ENCODE assay signal across 12 cellular contexts in the genomic region with DNA sequence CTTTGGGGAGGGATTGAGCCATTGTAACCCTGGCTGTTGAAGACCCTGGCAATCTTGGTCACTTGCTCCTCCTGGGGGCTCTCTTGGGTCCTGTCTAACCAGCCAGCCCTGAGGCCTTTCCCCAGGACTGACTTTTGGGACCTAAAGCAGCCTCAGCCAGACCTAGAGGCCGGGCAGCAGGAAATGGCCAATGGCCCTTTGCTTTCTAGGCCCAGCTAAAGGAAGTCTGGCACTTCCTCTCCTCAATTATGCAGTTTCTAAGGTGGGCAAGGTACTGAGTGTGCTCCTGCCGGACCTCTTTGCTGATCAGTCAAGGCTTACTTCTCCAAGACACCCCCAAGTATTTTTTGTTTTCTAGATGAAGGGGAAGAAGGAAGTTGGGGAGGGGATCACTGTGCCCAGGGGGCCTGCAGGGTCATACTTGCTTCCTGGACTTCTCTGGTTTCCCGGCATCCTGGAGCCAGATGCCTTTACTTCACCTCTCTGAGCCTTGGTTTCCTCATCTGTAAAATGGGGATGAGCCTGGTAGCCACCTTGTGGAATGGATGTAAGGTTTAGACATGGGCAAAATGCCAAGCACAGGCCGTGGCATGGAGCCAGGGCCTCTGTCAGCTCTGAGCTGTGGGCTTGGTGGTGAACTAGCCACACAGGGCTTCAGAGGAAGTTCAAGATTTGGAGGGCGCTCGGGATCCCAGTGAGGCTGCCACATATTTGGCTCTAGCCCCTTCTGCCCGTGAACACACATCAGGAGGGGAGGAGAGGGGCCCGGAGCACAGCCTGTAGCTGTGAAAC. TPM values are rescaled to one million over a fixed set of nuclear protein-coding genes. Genes with fewer than 3 reads are reported as not detected.
DNase-seq lines count a peak whose midpoint lies in the region; ATAC-seq and TF ChIP-seq lines count a peak whose summit lies in the region.
"Had no signal": no experiment of that assay in that cellular context is flagged by ENCODE, and none has a peak within 500 bp of the region (broad histone marks: within the 10 kb centered on the region; RNA-seq: fewer than 3 reads in every experiment).

No MANE protein-coding gene starts in this region.

- no peak overlapping the region for H3K4me3 ChIP-seq in left ventricle myocardium inferior
- no peak overlapping the region for H3K4me3 ChIP-seq in testis
- H3K4me3 ChIP-seq: lung had no signal

- no peak for TF ChIP-seq CTCF in activated CD8-positive, alpha-beta T cell treated with anti-CD3 and anti-CD28 coated beads for 36 hours (IDR thresholded peaks at IDR 0.05)
- no peak for TF ChIP-seq CTCF in left ventricle myocardium inferior (IDR thresholded peaks at IDR 0.05; ENCODE audit: borderline replicate concordance)
- no peak for TF ChIP-seq CTCF in testis (IDR thresholded peaks at IDR 0.05)

- CTCF ChIA-PET in activated CD8-positive, alpha-beta T cell treated with anti-CD3 and anti-CD28 coated beads for 36 hours (lab: Charles Lee): interaction anchor here (1.3 kb wide), 2 partner anchors 36 to 80 kb away, joined by 3 read pairs; no protein-coding TSS in a partner anchor
- CTCF ChIA-PET in activated CD8-positive, alpha-beta T cell treated with anti-CD3 and anti-CD28 coated beads, Interleukin-2, amount 10 ng/mL, durations not matched to agents 7 days and 5 days (lab: Charles Lee): interaction anchor here (0.7 to 1.6 kb wide), 4 partner anchors 36 to 268 kb away, joined by 3 read pairs; no protein-coding TSS in a partner anchor

- no peak overlapping the region for H3K4me3 Mint-ChIP-seq in activated CD8-positive, alpha-beta T cell treated with anti-CD3 and anti-CD28 coated beads for 36 hours
- H3K4me3 Mint-ChIP-seq in activated CD8-positive, alpha-beta T cell treated with anti-CD3 and anti-CD28 coated beads, Interleukin-2, amount 10 ng/mL, durations not matched to agents 7 days and 5 days: no peak overlapping the region
- no peak overlapping the region for H3K4me3 Mint-ChIP-seq in T-helper 17 cell

- peaks cover 7% of the 10 kb centered on the region for H3K36me3 ChIP-seq in left ventricle myocardium inferior
- no peaks in the 10 kb centered on the region for H3K36me3 ChIP-seq in testis (ENCODE audit: low read depth, missing control alignments)

- peak; percentile 24 for DNase-seq in activated CD8-positive, alpha-beta T cell treated with anti-CD3 and anti-CD28 coated beads for 36 hours
- no peak for DNase-seq in activated CD8-positive, alpha-beta T cell treated with anti-CD3 and anti-CD28 coated beads, Interleukin-2, amount 10 ng/mL, durations not matched to agents 7 days and 5 days
- DNase-seq in T-helper 17 cell (peak in 1 of 3 donors; percentile 11), left ventricle myocardium inferior (peak; percentile 45), testis (no peak), SHP77 treated with DMSO at 0.1 percent for 48 hours (lab: John Stamatoyannopoulos, UW) (no peak)
- DNase-seq in activated CD4-positive, alpha-beta T cell treated with anti-CD3 and anti-CD28 coated beads for 1 hour: no peak
- DNase-seq: activated CD4-positive, alpha-beta T cell treated with anti-CD3 and anti-CD28 coated beads, Interleukin-2, amount 50 U/mL, for 1 hour had no signal

- intact Hi-C loops in activated CD8-positive, alpha-beta T cell treated with anti-CD3 and anti-CD28 coated beads for 36 hours (cut with micrococcal nuclease): no loop called here
- intact Hi-C loops in left ventricle myocardium inferior (cut with micrococcal nuclease) (no loop called here), testis (cut with DNase I; ENCODE audit: low total_unique reads) (no loop called here)

- H3K4me1 ChIP-seq in left ventricle myocardium inferior (peaks cover 86% of the 10 kb centered on the region), testis (peaks cover 36% of the 10 kb centered on the region)

- H3K27ac ChIP-seq in left ventricle myocardium inferior (replicated peaks): peak overlapping the region; percentile 48
- H3K27ac ChIP-seq in testis: peak overlapping the region; percentile 67 to 74
- H3K27ac ChIP-seq: RWPE1 had no signal

- H3K9me3 ChIP-seq in T-helper 17 cell (ENCODE audit: control insufficient read depth, low read length, poor library complexity, severe bottlenecking) (no peaks in the 10 kb centered on the region), left ventricle myocardium inferior (replicated peaks) (no peaks in the 10 kb centered on the region), testis (no peaks in the 10 kb centered on the region)

- WGBS in testis, 2 donors: 50 to 68% methylated on average over 8 of the region's 8 CpGs

- no peaks in the 10 kb centered on the region for H3K27me3 Mint-ChIP-seq in activated CD8-positive, alpha-beta T cell treated with anti-CD3 and anti-CD28 coated beads for 36 hours
- H3K27me3 Mint-ChIP-seq in activated CD8-positive, alpha-beta T cell treated with anti-CD3 and anti-CD28 coated beads, Interleukin-2, amount 10 ng/mL, durations not matched to agents 7 days and 5 days (ENCODE audit: low read depth): no peaks in the 10 kb centered on the region
- H3K27me3 Mint-ChIP-seq in T-helper 17 cell: no peaks in the 10 kb centered on the region

- no peak for TF ChIP-seq POLR2A in testis (IDR thresholded peaks at IDR 0.05)

- ATAC-seq in activated CD8-positive, alpha-beta T cell treated with anti-CD3 and anti-CD28 coated beads for 36 hours: no peak
- no peak for ATAC-seq in activated CD8-positive, alpha-beta T cell treated with anti-CD3 and anti-CD28 coated beads, Interleukin-2, amount 10 ng/mL, durations not matched to agents 7 days and 5 days
- peak; percentile 36 for ATAC-seq in T-helper 17 cell
- ATAC-seq in GM18502 (IDR thresholded peaks at IDR 0.05; ENCODE audit: poor library complexity, unreplicated experiment): no peak

- no peak overlapping the region for H3K27ac Mint-ChIP-seq in activated CD8-positive, alpha-beta T cell treated with anti-CD3 and anti-CD28 coated beads for 36 hours
- H3K27ac Mint-ChIP-seq in activated CD8-positive, alpha-beta T cell treated with anti-CD3 and anti-CD28 coated beads, Interleukin-2, amount 10 ng/mL, durations not matched to agents 7 days and 5 days: no peak overlapping the region
- peak overlapping the region; percentile 24 for H3K27ac Mint-ChIP-seq in T-helper 17 cell

- H3K27me3 ChIP-seq in left ventricle myocardium inferior (ENCODE audit: low read depth) (no peaks in the 10 kb centered on the region), testis (no peaks in the 10 kb centered on the region)

- peaks cover 29% of the 10 kb centered on the region for H3K4me1 Mint-ChIP-seq in activated CD8-positive, alpha-beta T cell treated with anti-CD3 and anti-CD28 coated beads for 36 hours (ENCODE audit: low read depth)
- H3K4me1 Mint-ChIP-seq in activated CD8-positive, alpha-beta T cell treated with anti-CD3 and anti-CD28 coated beads, Interleukin-2, amount 10 ng/mL, durations not matched to agents 7 days and 5 days (ENCODE audit: low read depth): peaks cover 20% of the 10 kb centered on the region
- H3K4me1 Mint-ChIP-seq in T-helper 17 cell: peaks cover 9% of the 10 kb centered on the region

- no peaks in the 10 kb centered on the region for H3K9me3 Mint-ChIP-seq in activated CD8-positive, alpha-beta T cell treated with anti-CD3 and anti-CD28 coated beads for 36 hours
- H3K9me3 Mint-ChIP-seq in activated CD8-positive, alpha-beta T cell treated with anti-CD3 and anti-CD28 coated beads, Interleukin-2, amount 10 ng/mL, durations not matched to agents 7 days and 5 days (ENCODE audit: insufficient read depth): no peaks in the 10 kb centered on the region

- no peaks in the 10 kb centered on the region for H3K36me3 Mint-ChIP-seq in activated CD8-positive, alpha-beta T cell treated with anti-CD3 and anti-CD28 coated beads for 36 hours (ENCODE audit: low read depth)
- no peaks in the 10 kb centered on the region for H3K36me3 Mint-ChIP-seq in activated CD8-positive, alpha-beta T cell treated with anti-CD3 and anti-CD28 coated beads, Interleukin-2, amount 10 ng/mL, durations not matched to agents 7 days and 5 days (ENCODE audit: low read depth)
- H3K36me3 Mint-ChIP-seq in T-helper 17 cell (ENCODE audit: low read depth): no peaks in the 10 kb centered on the region

- POLR2A ChIA-PET in activated CD8-positive, alpha-beta T cell treated with anti-CD3 and anti-CD28 coated beads for 36 hours (lab: Charles Lee): no interaction called here
- POLR2A ChIA-PET in activated CD8-positive, alpha-beta T cell treated with anti-CD3 and anti-CD28 coated beads, Interleukin-2, amount 10 ng/mL, durations not matched to agents 7 days and 5 days (lab: Charles Lee): no interaction called here

RNA-seq across cellular contexts. Expression of gene CX3CL1, which starts 8.6 kb away (rescaled TPM):
- total RNA-seq in activated CD8-positive, alpha-beta T cell treated with anti-CD3 and anti-CD28 coated beads for 36 hours: under 1 TPM in 1 of 2 experiments, not detected in 1; 0.09 TPM
- total RNA-seq in activated CD8-positive, alpha-beta T cell treated with anti-CD3 and anti-CD28 coated beads, Interleukin-2, amount 10 ng/mL, durations not matched to agents 7 days and 5 days: not detected
- not detected for total RNA-seq in T-helper 17 cell
- 11.7 TPM for total RNA-seq in left ventricle myocardium inferior
- 10 to 100 TPM in 1 of 2 donors, 1 to 10 TPM in 1; 8.5 to 19.6 TPM for total RNA-seq in testis
- polyA plus RNA-seq in testis (ENCODE audit: insufficient read depth, low read depth, low replicate concordance): 12.9 TPM

RNA-seq across cellular contexts. Expression of gene CCL22, which starts 22.3 kb away (rescaled TPM):
- 1 to 10 TPM; 7.1 to 7.4 TPM for total RNA-seq in activated CD8-positive, alpha-beta T cell treated with anti-CD3 and anti-CD28 coated beads for 36 hours
- under 1 TPM; 0.97 to 0.99 TPM for total RNA-seq in activated CD8-positive, alpha-beta T cell treated with anti-CD3 and anti-CD28 coated beads, Interleukin-2, amount 10 ng/mL, durations not matched to agents 7 days and 5 days
- total RNA-seq in T-helper 17 cell (not detected), left ventricle myocardium inferior (not detected), testis (not detected)
- polyA plus RNA-seq in testis (ENCODE audit: insufficient read depth, low read depth, low replicate concordance): 0.65 TPM

RNA-seq across cellular contexts. Expression of gene CCL17, which starts 23.7 kb away (rescaled TPM):
- 1 to 10 TPM; 2.1 to 2.9 TPM for total RNA-seq in activated CD8-positive, alpha-beta T cell treated with anti-CD3 and anti-CD28 coated beads for 36 hours
- under 1 TPM in 1 of 2 experiments, not detected in 1; 0.50 TPM for total RNA-seq in activated CD8-positive, alpha-beta T cell treated with anti-CD3 and anti-CD28 coated beads, Interleukin-2, amount 10 ng/mL, durations not matched to agents 7 days and 5 days
- total RNA-seq in T-helper 17 cell (not detected), left ventricle myocardium inferior (not detected), testis (under 1 TPM in 1 of 2 donors, not detected in 1; 0.81 TPM)
- polyA plus RNA-seq in testis (ENCODE audit: insufficient read depth, low read depth, low replicate concordance): 4.0 TPM
- polyA plus RNA-seq: adipose tissue had no signal

Comparison
In these comparisons a context has a peak if more than half of its experiments do, and no peak if none do; other contexts are left out.
1. DNase-seq: peak in activated CD8-positive, alpha-beta T cell treated with anti-CD3 and anti-CD28 coated beads for 36 hours (single experiment) and left ventricle myocardium inferior (single experiment); none in activated CD8-positive, alpha-beta T cell treated with anti-CD3 and anti-CD28 coated beads, Interleukin-2, amount 10 ng/mL, durations not matched to agents 7 days and 5 days (single experiment), testis (single experiment), SHP77 treated with DMSO at 0.1 percent for 48 hours (single experiment) and activated CD4-positive, alpha-beta T cell treated with anti-CD3 and anti-CD28 coated beads for 1 hour (single experiment).
2. RNA of gene CX3CL1, which starts 8.6 kb away (total RNA-seq): 8.5 to 19.6 TPM in testis and 11.7 TPM in left ventricle myocardium inferior (single experiment); 0.09 TPM in activated CD8-positive, alpha-beta T cell treated with anti-CD3 and anti-CD28 coated beads for 36 hours, not detected in activated CD8-positive, alpha-beta T cell treated with anti-CD3 and anti-CD28 coated beads, Interleukin-2, amount 10 ng/mL, durations not matched to agents 7 days and 5 days and not detected in T-helper 17 cell; every median in the first group is over 4 times any median in the second.